25 cellular contexts compared by ENCODE assay signal in genomic region chr6:119133400-119133799, GRCh38.
"Had no signal": no experiment of that assay in that cellular context is flagged by ENCODE, and none has a peak within 500 bp of the region (broad histone marks: within the 10 kb centered on the region; RNA-seq: fewer than 3 reads in every experiment).

No MANE protein-coding gene starts in this region.

- H3K4me3 ChIP-seq: colonic mucosa, esophagus squamous epithelium, gastrocnemius medialis, heart right ventricle, left lung, lower lobe of right lung, mucosa of descending colon had no signal

- H3K36me3 ChIP-seq: colonic mucosa, esophagus squamous epithelium, gastrocnemius medialis, heart right ventricle, left lung, lower lobe of right lung had no signal

- H3K9me3 ChIP-seq: colonic mucosa, esophagus squamous epithelium, gastrocnemius medialis, heart right ventricle, left lung, lower lobe of right lung, mucosa of descending colon had no signal

- ATAC-seq: effector memory CD8-positive, alpha-beta T cell; esophagus mucosa; gastrocnemius medialis; heart right ventricle; left cardiac atrium; left lung; left ventricle myocardium superior; lower lobe of right lung; mucosa of descending colon had no signal

- DNase-seq: colonic mucosa; cortex of kidney; effector CD8-positive, alpha-beta T cell; effector memory CD8-positive, alpha-beta T cell; endodermal cell; erythroblast; esophagus squamous epithelium; foreskin fibroblast; foreskin melanocyte; gastrocnemius medialis; glutamatergic neuron; heart right ventricle; hippocampal formation; left cardiac atrium; left lung; left ventricle myocardium superior; lower lobe of right lung; mesenchymal stem cell; mucosa of descending colon had no signal

- H3K4me3 Mint-ChIP-seq: dendritic cell treated with granulocyte-macrophage colony-stimulating factor and Interleukin-4, amounts not matched to agents 40 ng/mL and 50 ng/mL, for 4 days; effector memory CD8-positive, alpha-beta T cell; endodermal cell; mesothelial cell of epicardium had no signal

- H3K27ac ChIP-seq: colonic mucosa, epithelial cell of prostate, esophagus squamous epithelium, gastrocnemius medialis, heart right ventricle, left lung, lower lobe of right lung had no signal

- H3K9me3 Mint-ChIP-seq: dendritic cell treated with granulocyte-macrophage colony-stimulating factor and Interleukin-4, amounts not matched to agents 40 ng/mL and 50 ng/mL, for 4 days; effector memory CD8-positive, alpha-beta T cell; endodermal cell had no signal

- H3K27me3 Mint-ChIP-seq: effector memory CD8-positive, alpha-beta T cell had no signal

- H3K36me3 Mint-ChIP-seq: mesothelial cell of epicardium had no signal

- H3K27ac Mint-ChIP-seq: dendritic cell treated with granulocyte-macrophage colony-stimulating factor and Interleukin-4, amounts not matched to agents 40 ng/mL and 50 ng/mL, for 4 days; effector memory CD8-positive, alpha-beta T cell; endodermal cell; mesothelial cell of epicardium had no signal

- FAIRE-seq: endometrium, keratinocyte had no signal

- H3K27me3 ChIP-seq: colonic mucosa, esophagus squamous epithelium, gastrocnemius medialis, heart right ventricle, left lung had no signal
